Comparison of ENCODE assay signal across 2 cellular contexts in genomic region chr10:112182808-112183328, GRCh38.
TF ChIP-seq lines count a peak whose summit lies in the region.

No MANE protein-coding gene starts in this region.

TF ChIP-seq in SK-N-SH treated with all-trans-retinoic acid at 6 μM for 48 hours, 23 proteins besides CTCF, POLR2A, EP300 and RAD21 (continued from another document):
- TF ChIP-seq, protein P1, sequence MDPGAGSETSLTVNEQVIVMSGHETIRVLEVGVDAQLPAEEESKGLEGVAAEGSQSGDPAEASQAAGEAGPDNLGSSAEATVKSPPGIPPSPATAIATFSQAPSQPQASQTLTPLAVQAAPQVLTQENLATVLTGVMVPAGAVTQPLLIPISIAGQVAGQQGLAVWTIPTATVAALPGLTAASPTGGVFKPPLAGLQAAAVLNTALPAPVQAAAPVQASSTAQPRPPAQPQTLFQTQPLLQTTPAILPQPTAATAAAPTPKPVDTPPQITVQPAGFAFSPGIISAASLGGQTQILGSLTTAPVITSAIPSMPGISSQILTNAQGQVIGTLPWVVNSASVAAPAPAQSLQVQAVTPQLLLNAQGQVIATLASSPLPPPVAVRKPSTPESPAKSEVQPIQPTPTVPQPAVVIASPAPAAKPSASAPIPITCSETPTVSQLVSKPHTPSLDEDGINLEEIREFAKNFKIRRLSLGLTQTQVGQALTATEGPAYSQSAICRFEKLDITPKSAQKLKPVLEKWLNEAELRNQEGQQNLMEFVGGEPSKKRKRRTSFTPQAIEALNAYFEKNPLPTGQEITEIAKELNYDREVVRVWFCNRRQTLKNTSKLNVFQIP (CRISPR knock-in tag; IDR thresholded peaks at IDR 0.05; ENCODE audit: borderline replicate concordance, low read depth) = no peak
- TF ChIP-seq ZC3H10 (CRISPR knock-in tag; IDR thresholded peaks at IDR 0.05) (no peak), OSR1 (CRISPR knock-in tag; IDR thresholded peaks at IDR 0.05) (no peak), CSRNP3 (CRISPR knock-in tag; IDR thresholded peaks at IDR 0.05) (no peak), RARB (CRISPR knock-in tag; IDR thresholded peaks at IDR 0.05) (no peak), GLIS3 (CRISPR knock-in tag; IDR thresholded peaks at IDR 0.05) (no peak), CSDC2 (CRISPR knock-in tag; IDR thresholded peaks at IDR 0.05) (no peak), ESRRG (CRISPR knock-in tag; IDR thresholded peaks at IDR 0.05) (no peak), TCF4 (CRISPR knock-in tag; IDR thresholded peaks at IDR 0.05; ENCODE audit: borderline replicate concordance) (no peak), TOX (CRISPR knock-in tag; IDR thresholded peaks at IDR 0.05; ENCODE audit: borderline replicate concordance) (no peak), ZNF8 (CRISPR knock-in tag; IDR thresholded peaks at IDR 0.05) (no peak)

TF ChIP-seq in WTC11, 78 proteins besides CTCF, POLR2A, EP300 and RAD21 (continued from another document):
- TF ChIP-seq, protein P2, sequence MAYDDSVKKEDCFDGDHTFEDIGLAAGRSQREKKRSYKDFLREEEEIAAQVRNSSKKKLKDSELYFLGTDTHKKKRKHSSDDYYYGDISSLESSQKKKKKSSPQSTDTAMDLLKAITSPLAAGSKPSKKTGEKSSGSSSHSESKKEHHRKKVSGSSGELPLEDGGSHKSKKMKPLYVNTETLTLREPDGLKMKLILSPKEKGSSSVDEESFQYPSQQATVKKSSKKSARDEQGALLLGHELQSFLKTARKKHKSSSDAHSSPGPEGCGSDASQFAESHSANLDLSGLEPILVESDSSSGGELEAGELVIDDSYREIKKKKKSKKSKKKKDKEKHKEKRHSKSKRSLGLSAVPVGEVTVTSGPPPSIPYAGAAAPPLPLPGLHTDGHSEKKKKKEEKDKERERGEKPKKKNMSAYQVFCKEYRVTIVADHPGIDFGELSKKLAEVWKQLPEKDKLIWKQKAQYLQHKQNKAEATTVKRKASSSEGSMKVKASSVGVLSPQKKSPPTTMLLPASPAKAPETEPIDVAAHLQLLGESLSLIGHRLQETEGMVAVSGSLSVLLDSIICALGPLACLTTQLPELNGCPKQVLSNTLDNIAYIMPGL (CRISPR knock-in tag; IDR thresholded peaks at IDR 0.05) = no peak
- TF ChIP-seq, protein P3, sequence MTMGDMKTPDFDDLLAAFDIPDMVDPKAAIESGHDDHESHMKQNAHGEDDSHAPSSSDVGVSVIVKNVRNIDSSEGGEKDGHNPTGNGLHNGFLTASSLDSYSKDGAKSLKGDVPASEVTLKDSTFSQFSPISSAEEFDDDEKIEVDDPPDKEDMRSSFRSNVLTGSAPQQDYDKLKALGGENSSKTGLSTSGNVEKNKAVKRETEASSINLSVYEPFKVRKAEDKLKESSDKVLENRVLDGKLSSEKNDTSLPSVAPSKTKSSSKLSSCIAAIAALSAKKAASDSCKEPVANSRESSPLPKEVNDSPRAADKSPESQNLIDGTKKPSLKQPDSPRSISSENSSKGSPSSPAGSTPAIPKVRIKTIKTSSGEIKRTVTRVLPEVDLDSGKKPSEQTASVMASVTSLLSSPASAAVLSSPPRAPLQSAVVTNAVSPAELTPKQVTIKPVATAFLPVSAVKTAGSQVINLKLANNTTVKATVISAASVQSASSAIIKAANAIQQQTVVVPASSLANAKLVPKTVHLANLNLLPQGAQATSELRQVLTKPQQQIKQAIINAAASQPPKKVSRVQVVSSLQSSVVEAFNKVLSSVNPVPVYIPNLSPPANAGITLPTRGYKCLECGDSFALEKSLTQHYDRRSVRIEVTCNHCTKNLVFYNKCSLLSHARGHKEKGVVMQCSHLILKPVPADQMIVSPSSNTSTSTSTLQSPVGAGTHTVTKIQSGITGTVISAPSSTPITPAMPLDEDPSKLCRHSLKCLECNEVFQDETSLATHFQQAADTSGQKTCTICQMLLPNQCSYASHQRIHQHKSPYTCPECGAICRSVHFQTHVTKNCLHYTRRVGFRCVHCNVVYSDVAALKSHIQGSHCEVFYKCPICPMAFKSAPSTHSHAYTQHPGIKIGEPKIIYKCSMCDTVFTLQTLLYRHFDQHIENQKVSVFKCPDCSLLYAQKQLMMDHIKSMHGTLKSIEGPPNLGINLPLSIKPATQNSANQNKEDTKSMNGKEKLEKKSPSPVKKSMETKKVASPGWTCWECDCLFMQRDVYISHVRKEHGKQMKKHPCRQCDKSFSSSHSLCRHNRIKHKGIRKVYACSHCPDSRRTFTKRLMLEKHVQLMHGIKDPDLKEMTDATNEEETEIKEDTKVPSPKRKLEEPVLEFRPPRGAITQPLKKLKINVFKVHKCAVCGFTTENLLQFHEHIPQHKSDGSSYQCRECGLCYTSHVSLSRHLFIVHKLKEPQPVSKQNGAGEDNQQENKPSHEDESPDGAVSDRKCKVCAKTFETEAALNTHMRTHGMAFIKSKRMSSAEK (CRISPR knock-in tag; IDR thresholded peaks at IDR 0.05; ENCODE audit: borderline replicate concordance) = no peak
